ENCODE assay signal across 1 cellular context in the genomic region with DNA sequence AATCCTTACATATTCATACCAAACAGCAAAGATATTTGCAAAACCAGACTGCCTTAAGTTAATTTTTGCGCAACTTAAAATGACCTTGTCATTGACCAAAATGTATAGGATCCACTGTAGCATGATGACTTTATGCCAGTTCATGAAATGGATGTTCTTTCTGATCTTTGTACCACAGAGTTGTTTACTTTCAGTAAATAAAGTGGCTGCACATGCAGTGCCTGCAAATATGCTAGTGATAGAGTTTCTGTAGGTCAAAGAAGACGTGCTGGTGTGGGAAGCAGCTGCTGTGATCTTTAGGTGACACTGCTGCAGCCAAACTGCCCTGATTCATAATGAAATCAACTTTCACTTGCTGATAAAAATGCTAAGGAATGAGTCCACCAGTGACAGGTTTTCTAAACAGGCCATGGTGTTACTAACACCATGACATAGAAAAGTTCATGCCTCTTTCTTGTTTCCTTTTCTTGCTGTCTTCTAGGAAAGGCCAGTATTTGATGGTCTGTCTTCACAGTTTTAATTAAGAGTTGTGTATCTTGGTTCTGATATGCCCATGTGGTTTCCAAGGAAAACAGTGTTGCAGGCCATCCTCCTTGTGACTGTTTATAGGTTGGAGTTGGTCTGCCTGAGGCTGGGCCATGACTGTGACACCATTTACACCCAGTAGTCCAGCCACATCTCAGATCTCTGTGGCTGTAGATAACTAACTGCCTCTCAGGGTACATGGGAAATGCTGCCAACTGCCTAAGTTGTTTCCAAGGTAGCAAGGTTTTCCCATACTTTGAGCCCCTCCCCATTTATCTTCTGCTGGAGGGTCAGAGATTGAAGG.
TF ChIP-seq lines count a peak whose summit lies in the region.

No MANE protein-coding gene starts in this region.

TF ChIP-seq in HepG2, 621 proteins besides CTCF, POLR2A, EP300 and RAD21 (continued from another document and continues in another):
- TF ChIP-seq, protein P1, sequence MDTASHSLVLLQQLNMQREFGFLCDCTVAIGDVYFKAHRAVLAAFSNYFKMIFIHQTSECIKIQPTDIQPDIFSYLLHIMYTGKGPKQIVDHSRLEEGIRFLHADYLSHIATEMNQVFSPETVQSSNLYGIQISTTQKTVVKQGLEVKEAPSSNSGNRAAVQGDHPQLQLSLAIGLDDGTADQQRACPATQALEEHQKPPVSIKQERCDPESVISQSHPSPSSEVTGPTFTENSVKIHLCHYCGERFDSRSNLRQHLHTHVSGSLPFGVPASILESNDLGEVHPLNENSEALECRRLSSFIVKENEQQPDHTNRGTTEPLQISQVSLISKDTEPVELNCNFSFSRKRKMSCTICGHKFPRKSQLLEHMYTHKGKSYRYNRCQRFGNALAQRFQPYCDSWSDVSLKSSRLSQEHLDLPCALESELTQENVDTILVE (CRISPR knock-in tag; IDR thresholded peaks at IDR 0.05) = peak; percentile 48; the same call in 1 of the 2 replicates
- TF ChIP-seq RCOR2 (CRISPR knock-in tag; IDR thresholded peaks at IDR 0.05) (0 out of 2 replicates have a peak, but pooled peaks have one; percentile 24), KLF16 (CRISPR knock-in tag; IDR thresholded peaks at IDR 0.05) (peak in 1 of 2 experiments; percentile 40; a peak in 1 of 4 replicates), MED1 (CRISPR knock-in tag; IDR thresholded peaks at IDR 0.05) (peak; percentile 53), USF2 (IDR thresholded peaks at IDR 0.05; ENCODE audit: low read depth, low read length) (no peak), USF2 (CRISPR knock-in tag; IDR thresholded peaks at IDR 0.05; ENCODE audit: borderline replicate concordance) (no peak), ESRRA (CRISPR knock-in tag; IDR thresholded peaks at IDR 0.05; ENCODE audit: low read depth) (peak; percentile 90), RFX3 (CRISPR knock-in tag; IDR thresholded peaks at IDR 0.05) (no peak), ZHX1 (CRISPR knock-in tag; IDR thresholded peaks at IDR 0.05; ENCODE audit: low read depth) (peak; percentile 40; the same call in 1 of the 2 replicates), ZNF605 (CRISPR knock-in tag; IDR thresholded peaks at IDR 0.05) (no peak), FOXP1 (IDR thresholded peaks at IDR 0.05) (no peak; the same call in 1 of the 2 replicates), FOXP1 (CRISPR knock-in tag; IDR thresholded peaks at IDR 0.05) (peak; percentile 89), HNF4A (CRISPR knock-in tag; IDR thresholded peaks at IDR 0.05) (peak; percentile 96), MIXL1 (CRISPR knock-in tag; IDR thresholded peaks at IDR 0.05) (peak; percentile 92), PHF21A (CRISPR knock-in tag; IDR thresholded peaks at IDR 0.05) (peak; percentile 66), KLF6 (CRISPR knock-in tag; IDR thresholded peaks at IDR 0.05) (0 out of 2 replicates have a peak, but pooled peaks have one; percentile 45), YEATS2 (CRISPR knock-in tag; IDR thresholded peaks at IDR 0.05; ENCODE audit: borderline replicate concordance) (no peak), NFIC (IDR thresholded peaks at IDR 0.05; ENCODE audit: low read length) (peak; percentile 48; the same call in 1 of the 2 replicates), TEAD3 (CRISPR knock-in tag; optimal IDR thresholded peaks at IDR 0.05; ENCODE audit: borderline replicate concordance) (peak; percentile 31), PHF8 (CRISPR knock-in tag; IDR thresholded peaks at IDR 0.05) (no peak), KDM1A (CRISPR knock-in tag; IDR thresholded peaks at IDR 0.05) (peak; percentile 59; the same call in 1 of the 2 replicates), TBX3 (IDR thresholded peaks at IDR 0.05; ENCODE audit: borderline replicate concordance) (0 out of 2 replicates have a peak, but pooled peaks have one; percentile 22), AGO2 (optimal IDR thresholded peaks at IDR 0.05; ENCODE audit: low read depth, low read length) (no peak), NCOR1 (IDR thresholded peaks at IDR 0.05; ENCODE audit: borderline replicate concordance, low read length) (peak; percentile 80; the same call in 1 of the 2 replicates), NCOA2 (CRISPR knock-in tag; IDR thresholded peaks at IDR 0.05) (peak; percentile 64), ZKSCAN8 (CRISPR knock-in tag; IDR thresholded peaks at IDR 0.05; ENCODE audit: borderline replicate concordance) (peak; percentile 53; the same call in 1 of the 2 replicates), TARDBP (CRISPR knock-in tag; IDR thresholded peaks at IDR 0.05) (peak; percentile 66; the same call in 1 of the 2 replicates), NFIB (CRISPR knock-in tag; IDR thresholded peaks at IDR 0.05; ENCODE audit: borderline replicate concordance) (no peak), SRF (IDR thresholded peaks at IDR 0.05; ENCODE audit: low read depth, low read length) (no peak), ZNF382 (CRISPR knock-in tag; IDR thresholded peaks at IDR 0.05; ENCODE audit: borderline replicate concordance) (no peak), HOXA3 (CRISPR knock-in tag; IDR thresholded peaks at IDR 0.05) (peak; percentile 45; the same call in 1 of the 2 replicates), MBD4 (IDR thresholded peaks at IDR 0.05; ENCODE audit: borderline replicate concordance, low read length) (no peak), MAFF (IDR thresholded peaks at IDR 0.05; ENCODE audit: low read depth, low read length) (peak; percentile 40; the same call in 1 of the 2 replicates), BCL6 (CRISPR knock-in tag; IDR thresholded peaks at IDR 0.05) (peak; percentile 60), ELF3 (CRISPR knock-in tag; IDR thresholded peaks at IDR 0.05) (peak; percentile 58; the same call in 1 of the 2 replicates), SALL1 (CRISPR knock-in tag; IDR thresholded peaks at IDR 0.05) (peak; percentile 84), CEBPG (CRISPR knock-in tag; IDR thresholded peaks at IDR 0.05) (peak; percentile 81), SAP130 (CRISPR knock-in tag; IDR thresholded peaks at IDR 0.05; ENCODE audit: low read depth) (peak; percentile 72), ZNF792 (CRISPR knock-in tag; IDR thresholded peaks at IDR 0.05) (0 out of 2 replicates have a peak, but pooled peaks have one; percentile 46), ZNF20 (CRISPR knock-in tag; IDR thresholded peaks at IDR 0.05) (no peak), GATAD2A (CRISPR knock-in tag; IDR thresholded peaks at IDR 0.05) (peak; percentile 91), SOX5 (CRISPR knock-in tag; IDR thresholded peaks at IDR 0.05; ENCODE audit: borderline replicate concordance) (peak; percentile 79; the same call in 1 of the 2 replicates), ZMYM4 (CRISPR knock-in tag; IDR thresholded peaks at IDR 0.05) (peak; percentile 22; the same call in 1 of the 2 replicates), ZNF124 (CRISPR knock-in tag; IDR thresholded peaks at IDR 0.05) (0 out of 2 replicates have a peak, but pooled peaks have one; percentile 29), PATZ1 (CRISPR knock-in tag; IDR thresholded peaks at IDR 0.05) (no peak), SIN3B (IDR thresholded peaks at IDR 0.05; ENCODE audit: low read length) (no peak), FOXO1 (CRISPR knock-in tag; IDR thresholded peaks at IDR 0.05) (peak; percentile 58; the same call in 1 of the 2 replicates)
- TF ChIP-seq, protein P2, sequence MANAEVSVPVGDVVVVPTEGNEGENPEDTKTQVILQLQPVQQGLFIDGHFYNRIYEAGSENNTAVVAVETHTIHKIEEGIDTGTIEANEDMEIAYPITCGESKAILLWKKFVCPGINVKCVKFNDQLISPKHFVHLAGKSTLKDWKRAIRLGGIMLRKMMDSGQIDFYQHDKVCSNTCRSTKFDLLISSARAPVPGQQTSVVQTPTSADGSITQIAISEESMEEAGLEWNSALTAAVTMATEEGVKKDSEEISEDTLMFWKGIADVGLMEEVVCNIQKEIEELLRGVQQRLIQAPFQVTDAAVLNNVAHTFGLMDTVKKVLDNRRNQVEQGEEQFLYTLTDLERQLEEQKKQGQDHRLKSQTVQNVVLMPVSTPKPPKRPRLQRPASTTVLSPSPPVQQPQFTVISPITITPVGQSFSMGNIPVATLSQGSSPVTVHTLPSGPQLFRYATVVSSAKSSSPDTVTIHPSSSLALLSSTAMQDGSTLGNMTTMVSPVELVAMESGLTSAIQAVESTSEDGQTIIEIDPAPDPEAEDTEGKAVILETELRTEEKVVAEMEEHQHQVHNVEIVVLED (CRISPR knock-in tag; IDR thresholded peaks at IDR 0.05; ENCODE audit: borderline replicate concordance) = no peak
- TF ChIP-seq, protein P3, sequence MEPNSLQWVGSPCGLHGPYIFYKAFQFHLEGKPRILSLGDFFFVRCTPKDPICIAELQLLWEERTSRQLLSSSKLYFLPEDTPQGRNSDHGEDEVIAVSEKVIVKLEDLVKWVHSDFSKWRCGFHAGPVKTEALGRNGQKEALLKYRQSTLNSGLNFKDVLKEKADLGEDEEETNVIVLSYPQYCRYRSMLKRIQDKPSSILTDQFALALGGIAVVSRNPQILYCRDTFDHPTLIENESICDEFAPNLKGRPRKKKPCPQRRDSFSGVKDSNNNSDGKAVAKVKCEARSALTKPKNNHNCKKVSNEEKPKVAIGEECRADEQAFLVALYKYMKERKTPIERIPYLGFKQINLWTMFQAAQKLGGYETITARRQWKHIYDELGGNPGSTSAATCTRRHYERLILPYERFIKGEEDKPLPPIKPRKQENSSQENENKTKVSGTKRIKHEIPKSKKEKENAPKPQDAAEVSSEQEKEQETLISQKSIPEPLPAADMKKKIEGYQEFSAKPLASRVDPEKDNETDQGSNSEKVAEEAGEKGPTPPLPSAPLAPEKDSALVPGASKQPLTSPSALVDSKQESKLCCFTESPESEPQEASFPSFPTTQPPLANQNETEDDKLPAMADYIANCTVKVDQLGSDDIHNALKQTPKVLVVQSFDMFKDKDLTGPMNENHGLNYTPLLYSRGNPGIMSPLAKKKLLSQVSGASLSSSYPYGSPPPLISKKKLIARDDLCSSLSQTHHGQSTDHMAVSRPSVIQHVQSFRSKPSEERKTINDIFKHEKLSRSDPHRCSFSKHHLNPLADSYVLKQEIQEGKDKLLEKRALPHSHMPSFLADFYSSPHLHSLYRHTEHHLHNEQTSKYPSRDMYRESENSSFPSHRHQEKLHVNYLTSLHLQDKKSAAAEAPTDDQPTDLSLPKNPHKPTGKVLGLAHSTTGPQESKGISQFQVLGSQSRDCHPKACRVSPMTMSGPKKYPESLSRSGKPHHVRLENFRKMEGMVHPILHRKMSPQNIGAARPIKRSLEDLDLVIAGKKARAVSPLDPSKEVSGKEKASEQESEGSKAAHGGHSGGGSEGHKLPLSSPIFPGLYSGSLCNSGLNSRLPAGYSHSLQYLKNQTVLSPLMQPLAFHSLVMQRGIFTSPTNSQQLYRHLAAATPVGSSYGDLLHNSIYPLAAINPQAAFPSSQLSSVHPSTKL (CRISPR knock-in tag; IDR thresholded peaks at IDR 0.05) = peak; percentile 93
- TF ChIP-seq, protein P4, sequence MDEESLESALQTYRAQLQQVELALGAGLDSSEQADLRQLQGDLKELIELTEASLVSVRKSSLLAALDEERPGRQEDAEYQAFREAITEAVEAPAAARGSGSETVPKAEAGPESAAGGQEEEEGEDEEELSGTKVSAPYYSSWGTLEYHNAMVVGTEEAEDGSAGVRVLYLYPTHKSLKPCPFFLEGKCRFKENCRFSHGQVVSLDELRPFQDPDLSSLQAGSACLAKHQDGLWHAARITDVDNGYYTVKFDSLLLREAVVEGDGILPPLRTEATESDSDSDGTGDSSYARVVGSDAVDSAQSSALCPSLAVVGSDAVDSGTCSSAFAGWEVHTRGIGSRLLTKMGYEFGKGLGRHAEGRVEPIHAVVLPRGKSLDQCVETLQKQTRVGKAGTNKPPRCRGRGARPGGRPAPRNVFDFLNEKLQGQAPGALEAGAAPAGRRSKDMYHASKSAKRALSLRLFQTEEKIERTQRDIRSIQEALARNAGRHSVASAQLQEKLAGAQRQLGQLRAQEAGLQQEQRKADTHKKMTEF (CRISPR knock-in tag; IDR thresholded peaks at IDR 0.05) = peak; percentile 62
